In the genomic region with DNA sequence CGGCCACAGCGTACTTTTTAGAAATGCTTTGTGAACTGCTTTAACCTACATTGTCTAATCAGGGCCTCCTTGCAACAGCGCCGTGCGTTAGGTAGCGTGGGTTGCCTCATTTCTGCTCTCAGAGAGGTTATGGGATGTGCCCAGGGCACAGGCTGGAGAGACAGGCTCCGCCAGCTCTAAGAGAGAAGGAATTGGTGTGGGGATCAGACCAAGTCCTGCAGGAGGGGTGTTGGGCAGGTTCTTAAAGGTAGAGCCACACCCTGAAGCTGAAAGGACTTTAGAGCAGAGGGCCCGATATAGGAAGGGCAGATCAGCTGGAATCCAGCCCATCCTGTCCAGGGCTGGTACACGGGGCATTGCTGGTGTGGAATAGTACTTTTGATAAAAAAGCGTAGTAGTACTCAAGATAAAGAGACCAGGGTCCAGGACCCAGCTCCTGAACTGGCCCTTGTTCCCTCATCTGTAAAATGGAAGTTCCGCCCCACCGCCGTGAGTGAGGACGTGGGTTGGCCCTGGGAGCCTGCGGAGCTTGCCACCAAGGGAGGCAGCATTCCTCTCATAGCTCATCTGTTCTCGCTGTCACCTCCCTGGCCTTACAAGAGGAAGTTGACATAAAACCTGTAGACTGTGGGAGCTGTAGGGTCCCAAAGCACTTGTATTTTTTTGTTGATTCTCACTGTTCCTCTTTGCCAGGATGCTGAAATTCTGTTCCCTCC, we compare ENCODE assay signal across 12 cellular contexts. TPM values are rescaled to one million over a fixed set of nuclear protein-coding genes. Genes with fewer than 3 reads are reported as not detected.
A peak's percentile ranks its signal among the peaks of the same experiment; 100 is the strongest.
DNase-seq lines count a peak whose midpoint lies in the region; ATAC-seq and TF ChIP-seq lines count a peak whose summit lies in the region.
"Had no signal": no experiment of that assay in that cellular context is flagged by ENCODE, and none has a peak within 500 bp of the region (broad histone marks: within the 10 kb centered on the region; RNA-seq: fewer than 3 reads in every experiment).

No MANE protein-coding gene starts in this region.

- no peaks in the 10 kb centered on the region for H3K27me3 Mint-ChIP-seq in Caco-2 (ENCODE audit: insufficient read depth, unreplicated experiment)

- POLR2A ChIA-PET in Caco-2 (lab: Charles Lee), result interaction anchor here (0.6 to 1.3 kb wide), 6 partner anchors 13 to 91 kb away, joined by 3 to 5 read pairs (median 3); a partner anchor contains a TSS

- H3K4me1 ChIP-seq in Caco-2, result peaks cover 48% of the 10 kb centered on the region
- H3K4me1 ChIP-seq in hepatocyte (ENCODE audit: insufficient read depth), result peaks cover 18% of the 10 kb centered on the region
- peaks cover 28 to 34% of the 10 kb centered on the region in 2 donors for H3K4me1 ChIP-seq in mucosa of rectum (ENCODE audit: control insufficient read depth in 2 of 2, insufficient read depth in 2 of 2, low read length in 2 of 2)
- H3K4me1 ChIP-seq in GM23248 (ENCODE audit: insufficient read depth), result peaks cover 3% of the 10 kb centered on the region; the same call in 1 of the 2 replicates

- H3K9me2 ChIP-seq in hepatocyte (replicated peaks; ENCODE audit: insufficient read depth), result no peaks in the 10 kb centered on the region
- no peaks in the 10 kb centered on the region for H3K9me2 ChIP-seq in GM23248 (ENCODE audit: insufficient read depth)

- H3K27me3 ChIP-seq in Caco-2 (replicated peaks; ENCODE audit: control insufficient read depth, insufficient read depth, low read length) (no peaks in the 10 kb centered on the region), hepatocyte (no peaks in the 10 kb centered on the region), mucosa of rectum (ENCODE audit: control insufficient read depth in 2 of 2, insufficient read depth in 2 of 2, low read length in 2 of 2) (no peaks in the 10 kb centered on the region), GM23248 (replicated peaks; ENCODE audit: insufficient read depth) (no peaks in the 10 kb centered on the region)

- H3F3A ChIP-seq in GM23248 (ENCODE audit: insufficient read depth), result peaks cover 4% of the 10 kb centered on the region; the same call in 1 of the 2 replicates

- peaks cover 61% of the 10 kb centered on the region for H3K36me3 Mint-ChIP-seq in Caco-2 (ENCODE audit: insufficient read depth, unreplicated experiment)

- peak overlapping the region; percentile 38 to 68 for H3K9ac ChIP-seq in mucosa of rectum (ENCODE audit: low read depth in 1 of 2, low read length in 2 of 2)
- no peak overlapping the region for H3K9ac ChIP-seq in GM23248

- in situ Hi-C loops in GM23248 (cut with MboI), result no loop called here

- BruUV-seq in Caco-2 (replicated peaks; lab: Mats Ljungman, UMichigan), result no TSS peak

- CTCF ChIA-PET in Caco-2 (lab: Charles Lee), result interaction anchor here (0.5 kb wide), 1 partner anchor 198 kb away, joined by 3 read pairs; no protein-coding TSS in a partner anchor

- DNase-seq in Caco-2, result peak; percentile 91 to 96
- peak; percentile 70 for DNase-seq in SW480 (ENCODE audit: low spot score)
- peak; percentile 59 for DNase-seq in hepatocyte (ENCODE audit: low spot score)
- no peak for DNase-seq in GM23248
- no peak for DNase-seq in COR-L47 (lab: John Stamatoyannopoulos, UW)
- DNase-seq: activated naive CD4-positive, alpha-beta T cell treated with anti-CD3 and anti-CD28 coated beads for 36 hours; DND-41; T-helper 9 cell had no signal

- TF ChIP-seq CTCF in Caco-2 (IDR thresholded peaks at IDR 0.05; ENCODE audit: insufficient read depth in 1 of 2, low read depth in 1 of 2, low read length in 1 of 2, severe bottlenecking in 1 of 2, unreplicated experiment in 1 of 2) (no peak), hepatocyte (IDR thresholded peaks at IDR 0.05; ENCODE audit: poor library complexity) (no peak)

- H3K36me3 ChIP-seq in Caco-2 (ENCODE audit: control insufficient read depth, insufficient read depth, low read length) (peaks cover 10% of the 10 kb centered on the region), hepatocyte (replicated peaks; ENCODE audit: insufficient read depth, low read depth) (no peaks in the 10 kb centered on the region), mucosa of rectum (ENCODE audit: control insufficient read depth in 2 of 2, insufficient read depth in 2 of 2, low read length in 2 of 2) (peaks cover 8 to 26% of the 10 kb centered on the region in 2 donors), GM23248 (ENCODE audit: low read depth) (peaks cover 9% of the 10 kb centered on the region; the same call in 1 of the 2 replicates)

- H3K9me3 Mint-ChIP-seq in Caco-2 (ENCODE audit: unreplicated experiment), result no peaks in the 10 kb centered on the region
- H3K9me3 Mint-ChIP-seq: activated naive CD4-positive, alpha-beta T cell treated with anti-CD3 and anti-CD28 coated beads for 36 hours had no signal

- H3K4me2 ChIP-seq in hepatocyte (peak overlapping the region; percentile 57), GM23248 (ENCODE audit: unreplicated experiment) (no peak overlapping the region)

- H3K4me3 Mint-ChIP-seq in Caco-2 (ENCODE audit: unreplicated experiment), result peak overlapping the region; percentile 71
- H3K4me3 Mint-ChIP-seq: activated naive CD4-positive, alpha-beta T cell treated with anti-CD3 and anti-CD28 coated beads for 36 hours had no signal

- H3K4me3 ChIP-seq in Caco-2 (ENCODE audit: low read depth, low read length) (no peak overlapping the region), hepatocyte (no peak overlapping the region), mucosa of rectum (ENCODE audit: low read length in 2 of 2) (peak overlapping the region; percentile 38 to 50), GM23248 (no peak overlapping the region)
- H3K4me3 ChIP-seq: GM12878 had no signal

- ATAC-seq in GM18502 (IDR thresholded peaks at IDR 0.05; ENCODE audit: poor library complexity, unreplicated experiment), result no peak
- ATAC-seq in GM18867 (IDR thresholded peaks at IDR 0.05; ENCODE audit: unreplicated experiment), result no peak
- ATAC-seq: GM12878 had no signal

- intact Hi-C loops in Caco-2 (cut with micrococcal nuclease; ENCODE audit: unreplicated experiment), result loop anchor here (1.0 to 5.0 kb wide), 3 partner anchors 34 to 80 kb away; a partner anchor contains a TSS

- H4K20me1 ChIP-seq in hepatocyte (ENCODE audit: insufficient read depth, poor library complexity, severe bottlenecking) (no peaks in the 10 kb centered on the region), GM23248 (ENCODE audit: insufficient read depth) (no peaks in the 10 kb centered on the region)

- H3K79me2 ChIP-seq in hepatocyte, result peaks cover 14% of the 10 kb centered on the region
- no peaks in the 10 kb centered on the region for H3K79me2 ChIP-seq in GM23248 (ENCODE audit: insufficient read depth)

- 0 out of 2 replicates have a peak, but pooled peaks cover 9% of the 10 kb centered on the region for H3K9me3 ChIP-seq in Caco-2
- H3K9me3 ChIP-seq in hepatocyte (ENCODE audit: low read depth), result no peaks in the 10 kb centered on the region
- no peaks in the 10 kb centered on the region for H3K9me3 ChIP-seq in mucosa of rectum (ENCODE audit: control insufficient read depth in 2 of 2, low read length in 2 of 2)
- no peaks in the 10 kb centered on the region for H3K9me3 ChIP-seq in GM23248 (ENCODE audit: low read depth)

- H3K27ac ChIP-seq in hepatocyte, result peak overlapping the region; percentile 79
- H3K27ac ChIP-seq in mucosa of rectum (ENCODE audit: low read depth in 2 of 2, low read length in 2 of 2), result peak overlapping the region; percentile 76 to 89
- no peak overlapping the region for H3K27ac ChIP-seq in GM23248

- peaks cover 15% of the 10 kb centered on the region for H3K4me1 Mint-ChIP-seq in Caco-2 (ENCODE audit: low read depth, unreplicated experiment)

- 74% methylated on average over 16 of the region's 16 CpGs for WGBS in hepatocyte (ENCODE audit: low lambda C conversion rate, missing lambda C conversion rate)
- 93 to 95% methylated on average over 16 of the region's 16 CpGs for WGBS in GM23248 (ENCODE audit: low coverage in 1 of 2, low lambda C conversion rate in 2 of 2, missing lambda C conversion rate in 2 of 2), 2 experiments

- H3K27ac Mint-ChIP-seq in Caco-2 (ENCODE audit: unreplicated experiment), result peak overlapping the region; percentile 94
- H3K27ac Mint-ChIP-seq: activated naive CD4-positive, alpha-beta T cell treated with anti-CD3 and anti-CD28 coated beads for 36 hours had no signal

- H2AFZ ChIP-seq in hepatocyte (no peak overlapping the region), GM23248 (no peak overlapping the region)

RNA-seq across cellular contexts. Expression of a gene that starts 37.2 kb away (rescaled TPM):
- total RNA-seq in Caco-2 (2022), result 65.4 and 71.1 TPM in 2 replicates
- 40.6 and 50.7 TPM in 2 replicates for total RNA-seq in hepatocyte
- polyA plus RNA-seq in hepatocyte, result 91.1 and 99.5 TPM in 2 replicates
- 8.2 and 25.1 TPM in 2 replicates for total RNA-seq in GM23248 (2014; rRNA removed; shearing (Covaris generic))
- polyA plus RNA-seq in GM23248 (2016; fragmentation: Nextera tagmentation; extraction: Ambion mirVana), result 46.9 and 47.1 TPM in 2 replicates

RNA-seq across cellular contexts. Expression of a gene that starts 42.2 kb away (rescaled TPM):
- 162 and 171 TPM in 2 replicates for total RNA-seq in Caco-2 (2022)
- 102 and 106 TPM in 2 replicates for total RNA-seq in hepatocyte
- polyA plus RNA-seq in hepatocyte, result 212 and 220 TPM in 2 replicates
- 38.2 and 42.7 TPM in 2 replicates for total RNA-seq in GM23248 (2014; rRNA removed; shearing (Covaris generic))
- polyA plus RNA-seq in GM23248 (2016; fragmentation: Nextera tagmentation; extraction: Ambion mirVana), result 54.4 and 58.6 TPM in 2 replicates

Comparison
In these comparisons a context has a peak if more than half of its experiments do, and no peak if none do; other contexts are left out.
1. DNase-seq: peak in Caco-2 (2 of 2), SW480 (single experiment) and hepatocyte (single experiment); none in GM23248 (single experiment) and COR-L47 (single experiment).
2. H3K4me3 ChIP-seq: peak in mucosa of rectum (2 of 2); none in Caco-2 (single experiment), hepatocyte (single experiment) and GM23248 (single experiment).